8 cellular contexts compared by ENCODE assay signal in the genomic region with DNA sequence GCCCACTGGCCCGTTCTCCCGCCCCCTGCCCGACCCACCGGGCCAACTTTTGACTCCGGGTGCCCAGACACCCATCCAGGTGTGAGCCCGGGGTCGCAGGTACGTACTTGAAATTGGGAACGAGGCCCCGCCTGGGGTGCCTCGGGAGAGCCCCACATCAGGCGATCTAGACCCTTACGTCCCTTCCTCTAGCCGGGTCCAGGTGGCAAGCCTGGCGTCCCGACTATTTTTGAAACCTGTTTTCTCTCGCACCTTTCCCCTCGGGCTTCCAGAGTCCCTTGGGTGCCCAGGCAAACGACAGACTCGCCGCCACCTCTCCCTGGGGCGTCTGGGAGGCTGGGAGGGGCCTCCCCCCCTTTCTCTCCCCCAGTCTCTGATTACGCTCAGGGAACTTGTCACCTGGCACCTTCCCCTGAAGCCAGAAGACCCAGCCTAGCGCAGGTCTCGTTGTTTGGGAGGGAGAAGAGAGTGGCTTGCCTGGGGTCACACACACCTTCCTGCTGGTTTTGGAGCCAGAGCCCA. TPM values are rescaled to one million over a fixed set of nuclear protein-coding genes. Genes with fewer than 3 reads are reported as not detected.
DNase-seq lines count a peak whose midpoint lies in the region; ATAC-seq and TF ChIP-seq lines count a peak whose summit lies in the region.

No MANE protein-coding gene starts in this region.

- TF ChIP-seq CTCF in GM12864 (IDR thresholded peaks at IDR 0.05; ENCODE audit: low read depth, low read length, missing control alignments) = no peak
- no peak for TF ChIP-seq CTCF in Panc1 (IDR thresholded peaks at IDR 0.05)

- peak overlapping the region; percentile 87 for H4K8ac ChIP-seq in trophoblast cell (ENCODE audit: low read depth, low read length)

- no peak overlapping the region for H2BK5ac ChIP-seq in trophoblast cell (ENCODE audit: low read depth, low read length, poor library complexity)

- CTCF ChIA-PET in Panc1 (lab: Charles Lee) = interaction anchor here (0.6 kb wide), 1 partner anchor 20 kb away, joined by 3 read pairs; no protein-coding TSS in a partner anchor

- no peak overlapping the region for H2AK5ac ChIP-seq in trophoblast cell (ENCODE audit: low read length)

- no CpG with 5 or more reads among the region's 25 CpGs for WGBS in trophoblast cell (ENCODE audit: extremely low coverage, insufficient coverage, insufficient read length)

- H2AFZ ChIP-seq in trophoblast cell (ENCODE audit: insufficient read depth, low read length, poor library complexity) = peak overlapping the region; percentile 89

- no peaks in the 10 kb centered on the region for H3K27me3 ChIP-seq in Panc1 (ENCODE audit: control insufficient read depth, insufficient read depth, low read length)
- no peaks in the 10 kb centered on the region for H3K27me3 ChIP-seq in trophoblast cell (ENCODE audit: insufficient read depth, low read length)

- in situ Hi-C loops in Panc1 (cut with HindIII; ENCODE audit: low pct_unique_long_range_greater_than_20kb, low sequenced_read_pairs) = no loop called here

- H3K18ac ChIP-seq in trophoblast cell (ENCODE audit: low read length) = peak overlapping the region; percentile 85

- intact Hi-C loops in Panc1 (cut with micrococcal nuclease; ENCODE audit: unreplicated experiment) = no loop called here

- POLR2A ChIA-PET in Panc1 (lab: Charles Lee) = no interaction called here

- H3K4ac ChIP-seq in trophoblast cell (ENCODE audit: low read depth, low read length) = no peak overlapping the region

- H3K9ac ChIP-seq in trophoblast cell (ENCODE audit: low read length) = peak overlapping the region; percentile 28

- peaks cover 5% of the 10 kb centered on the region for H3K79me1 ChIP-seq in trophoblast cell (ENCODE audit: low read length)

- no peak overlapping the region for H2BK120ac ChIP-seq in trophoblast cell (ENCODE audit: insufficient read depth, low read length, poor library complexity)

- peaks cover 7% of the 10 kb centered on the region for H3K79me2 ChIP-seq in trophoblast cell (ENCODE audit: control insufficient read depth, insufficient read depth, low read length, poor library complexity)

- BruUV-seq in Panc1 (replicated peaks; lab: Mats Ljungman, UMichigan) = TSS peak; percentile 33

- H3K23ac ChIP-seq in trophoblast cell (ENCODE audit: low read length) = no peak overlapping the region

- H3K27ac ChIP-seq in Panc1 (ENCODE audit: low read length) (peak overlapping the region; percentile 69), epithelial cell of prostate (peak overlapping the region; percentile 43), trophoblast cell (ENCODE audit: low read depth, low read length) (no peak overlapping the region)

- ATAC-seq in Panc1 (peak; percentile 3; the same call in 1 of the 2 replicates), GM18519 (IDR thresholded peaks at IDR 0.05; ENCODE audit: low FRiP score, unreplicated experiment) (no peak)

- H3K14ac ChIP-seq in trophoblast cell (ENCODE audit: low read length) = peak overlapping the region; percentile 91

- H3K4me2 ChIP-seq in trophoblast cell (ENCODE audit: low read length) = peak overlapping the region; percentile 97

- no peaks in the 10 kb centered on the region for H3K9me3 ChIP-seq in Panc1 (ENCODE audit: control insufficient read depth, insufficient read depth, low read depth, low read length)
- no peaks in the 10 kb centered on the region for H3K9me3 ChIP-seq in trophoblast cell (ENCODE audit: insufficient read depth, low read depth, low read length)

- peak overlapping the region; percentile 92 for H3K4me3 ChIP-seq in GM12864 (ENCODE audit: low read depth, low read length)
- peak overlapping the region; percentile 63 to 69 for H3K4me3 ChIP-seq in Panc1 (ENCODE audit: low read depth in 2 of 2, low read length in 2 of 2)
- H3K4me3 ChIP-seq in trophoblast cell (ENCODE audit: low read depth, low read length) = peak overlapping the region; percentile 79

- no peak for DNase-seq in GM12864 (ENCODE audit: low read depth)
- no peak for DNase-seq in Panc1 (ENCODE audit: low read depth, low spot score)
- DNase-seq in epithelial cell of prostate (ENCODE audit: low read depth, low spot score) = no peak
- no peak for DNase-seq in trophoblast cell
- no peak for DNase-seq in NAMALWA (ENCODE audit: low spot score)
- DNase-seq in SIG-M5 treated with dmso at 0.1 percent for 504 hours (lab: John Stamatoyannopoulos, UW; ENCODE audit: unreplicated experiment) = no peak
- no peak for DNase-seq in T1000 (lab: John Stamatoyannopoulos, UW)

- peak overlapping the region; percentile 70 for H4K12ac ChIP-seq in trophoblast cell (ENCODE audit: low read depth, low read length)

- peak overlapping the region; percentile 76 for H4K91ac ChIP-seq in trophoblast cell (ENCODE audit: low read depth, low read length)

- H3K36me3 ChIP-seq in Panc1 (ENCODE audit: control insufficient read depth, insufficient read depth, low read length) (no peaks in the 10 kb centered on the region; the same call in 1 of the 2 replicates), trophoblast cell (ENCODE audit: control insufficient read depth in 1 of 2, insufficient read depth in 2 of 2, low read length in 2 of 2) (no peaks in the 10 kb centered on the region)

- H3K4me1 ChIP-seq in Panc1 (ENCODE audit: control insufficient read depth, insufficient read depth, low read length) (peaks cover 9% of the 10 kb centered on the region), trophoblast cell (ENCODE audit: control insufficient read depth in 1 of 2, insufficient read depth in 2 of 2, low read length in 2 of 2) (peaks cover 10 to 11% of the 10 kb centered on the region in 2 experiments)

- no peak overlapping the region for H2BK12ac ChIP-seq in trophoblast cell (ENCODE audit: low read length)

RNA-seq across cellular contexts. Expression of gene LDLRAP1, which starts 0.9 kb away (rescaled TPM):
- total RNA-seq in Panc1 (2021; ENCODE audit: unreplicated experiment) = 23.1 TPM
- 29.0 TPM for polyA plus RNA-seq in Panc1 (2012; ENCODE audit: insufficient read length)
- 4.2 and 4.4 TPM in 2 replicates for polyA plus RNA-seq in trophoblast cell (2013)
